ENCODE assay signal across 1 cellular context in genomic region chr11:8731647-8732188, GRCh38.
TF ChIP-seq lines count a peak whose summit lies in the region.

No MANE protein-coding gene starts in this region.

TF ChIP-seq in H1, 55 proteins besides CTCF, POLR2A, EP300 and RAD21 (continued from another document):
- TF ChIP-seq TAF1 (IDR thresholded peaks at IDR 0.05; ENCODE audit: low read depth, low read length), result no peak
- no peak for TF ChIP-seq RFX5 (IDR thresholded peaks at IDR 0.05; ENCODE audit: borderline replicate concordance, low read depth, low read length)
- TF ChIP-seq TAF7 (optimal IDR thresholded peaks at IDR 0.05; ENCODE audit: borderline replicate concordance, low read depth, low read length), result no peak
- no peak for TF ChIP-seq SP1 (IDR thresholded peaks at IDR 0.05; ENCODE audit: low read depth, low read length)
